In the genomic region with DNA sequence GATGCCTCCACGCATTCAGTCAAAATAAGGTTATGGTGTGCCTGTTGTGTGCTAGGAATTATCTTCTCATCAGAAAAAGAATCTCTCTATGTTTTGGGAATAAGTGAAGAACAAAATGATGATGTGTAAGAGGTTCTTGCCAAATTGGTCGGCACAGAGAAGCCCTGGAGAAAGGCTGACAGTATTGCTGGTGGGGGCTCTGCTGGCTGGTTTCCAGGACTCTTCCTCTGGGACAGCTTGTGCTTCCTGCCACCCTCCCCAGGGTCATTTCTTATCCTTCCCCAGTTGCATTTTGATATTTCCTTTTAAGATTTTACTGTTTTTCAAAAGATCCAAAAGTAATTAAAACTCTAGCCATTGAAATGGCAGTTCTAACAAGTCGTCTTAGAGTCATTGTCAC, we compare ENCODE assay signal across 32 cellular contexts. TPM values are rescaled to one million over a fixed set of nuclear protein-coding genes. Genes with fewer than 3 reads are reported as not detected.
"Had no signal": no experiment of that assay in that cellular context is flagged by ENCODE, and none has a peak within 500 bp of the region (broad histone marks: within the 10 kb centered on the region; RNA-seq: fewer than 3 reads in every experiment).

No MANE protein-coding gene starts in this region.

- H3K4me1 ChIP-seq: gastrocnemius medialis, pancreas, sigmoid colon, transverse colon, vagina had no signal

- H3K36me3 Mint-ChIP-seq: mesothelial cell of epicardium; naive B cell; natural killer cell treated with Interleukin-12 subunit alpha and Interleukin-12 subunit beta and Interleukin-15 and Interleukin-18, amount 100 ng/mL, for 72 hours; stimulated activated memory B cell treated with anti-CD40 and anti-IgM and Interleukin-4, amounts not matched to agents 10 μg/mL and 1 μg/mL and 100 μg/mL, for 72 hours had no signal

- H3K9me3 ChIP-seq: gastrocnemius medialis, mucosa of descending colon, neutrophil, pancreas, sigmoid colon, thoracic aorta, transverse colon, vagina had no signal

- FAIRE-seq: endometrium, pancreas had no signal

- H3K4me3 ChIP-seq: coronary artery, gastrocnemius medialis, mucosa of descending colon, pancreas, sigmoid colon, thoracic aorta, transverse colon, vagina had no signal

- DNase-seq: effector memory CD8-positive, alpha-beta T cell; gastrocnemius medialis; hippocampal formation; islet precursor cell; kidney glomerular epithelial cell; mucosa of descending colon; naive B cell; pancreas; sigmoid colon; stimulated activated CD4-positive, alpha-beta T cell treated with anti-CD3 and anti-CD28 coated beads, Interleukin-4, amount 100 ng/mL, for 4 hours; stimulated activated naive CD8-positive, alpha-beta T cell treated with anti-CD3 and anti-CD28 coated beads, Interleukin-15, Interleukin-2, amounts not matched to agents 100 U/mL and 50 U/mL, for 24 hours; substantia nigra; transverse colon had no signal

- H3K27ac Mint-ChIP-seq: effector memory CD8-positive, alpha-beta T cell; mesothelial cell of epicardium; naive B cell; natural killer cell treated with Interleukin-12 subunit alpha and Interleukin-12 subunit beta and Interleukin-15 and Interleukin-18, amount 100 ng/mL, for 72 hours; stimulated activated memory B cell treated with anti-CD40 and anti-IgM and Interleukin-4, amounts not matched to agents 10 μg/mL and 1 μg/mL and 100 μg/mL, for 72 hours had no signal

- H3K4me3 Mint-ChIP-seq: central memory CD8-positive, alpha-beta T cell; effector memory CD8-positive, alpha-beta T cell; mesothelial cell of epicardium; naive B cell; natural killer cell treated with Interleukin-12 subunit alpha and Interleukin-12 subunit beta and Interleukin-15 and Interleukin-18, amount 100 ng/mL, for 72 hours; neural crest cell; stimulated activated memory B cell treated with anti-CD40 and anti-IgM and Interleukin-4, amounts not matched to agents 10 μg/mL and 1 μg/mL and 100 μg/mL, for 72 hours had no signal

- H3K9me3 Mint-ChIP-seq: central memory CD8-positive, alpha-beta T cell; effector memory CD8-positive, alpha-beta T cell; mesothelial cell of epicardium; naive B cell; natural killer cell treated with Interleukin-12 subunit alpha and Interleukin-12 subunit beta and Interleukin-15 and Interleukin-18, amount 100 ng/mL, for 72 hours; neural crest cell; stimulated activated memory B cell treated with anti-CD40 and anti-IgM and Interleukin-4, amounts not matched to agents 10 μg/mL and 1 μg/mL and 100 μg/mL, for 72 hours had no signal

- H3K27me3 ChIP-seq: gastrocnemius medialis, neutrophil, pancreas, sigmoid colon, transverse colon, vagina had no signal

- H3K36me3 ChIP-seq: gastrocnemius medialis, neutrophil, pancreas, sigmoid colon, thoracic aorta, transverse colon, vagina had no signal

- ATAC-seq: effector memory CD8-positive, alpha-beta T cell; gastrocnemius medialis; mucosa of descending colon; natural killer cell treated with Interleukin-12 subunit alpha and Interleukin-12 subunit beta and Interleukin-15 and Interleukin-18, amount 100 ng/mL, for 72 hours; pancreas; stimulated activated memory B cell treated with anti-CD40 and anti-IgM and Interleukin-4, amounts not matched to agents 10 μg/mL and 1 μg/mL and 100 μg/mL, for 72 hours; stimulated activated naive CD8-positive, alpha-beta T cell treated with anti-CD3 and anti-CD28 coated beads, Interleukin-15, Interleukin-2, amounts not matched to agents 100 U/mL and 50 U/mL, for 24 hours had no signal

- H3K27ac ChIP-seq: coronary artery, neutrophil, pancreas, sigmoid colon, thoracic aorta, transverse colon, vagina had no signal

- H3K27me3 Mint-ChIP-seq: central memory CD8-positive, alpha-beta T cell; effector memory CD8-positive, alpha-beta T cell; naive B cell; natural killer cell treated with Interleukin-12 subunit alpha and Interleukin-12 subunit beta and Interleukin-15 and Interleukin-18, amount 100 ng/mL, for 72 hours; stimulated activated memory B cell treated with anti-CD40 and anti-IgM and Interleukin-4, amounts not matched to agents 10 μg/mL and 1 μg/mL and 100 μg/mL, for 72 hours had no signal

- H3K4me1 Mint-ChIP-seq: central memory CD8-positive, alpha-beta T cell; mesothelial cell of epicardium; naive B cell; neural crest cell; stimulated activated memory B cell treated with anti-CD40 and anti-IgM and Interleukin-4, amounts not matched to agents 10 μg/mL and 1 μg/mL and 100 μg/mL, for 72 hours had no signal

RNA-seq across cellular contexts. Expression of a gene that starts 22.1 kb away (rescaled TPM):
- total RNA-seq: dermis microvascular lymphatic vessel endothelial cell; gastrocnemius medialis; glomerular endothelial cell; lower leg skin; lung microvascular endothelial cell; mesothelial cell of epicardium; mucosa of descending colon; natural killer cell treated with Interleukin-12 subunit alpha and Interleukin-12 subunit beta and Interleukin-15 and Interleukin-18, amount 100 ng/mL, for 72 hours; neural crest cell; omental fat pad; pancreas; posterior vena cava; sigmoid colon; skeletal muscle tissue; thoracic aorta; transverse colon; ureter; vagina had no signal
- polyA plus RNA-seq: esophagus, pancreas, sigmoid colon had no signal
